8 cellular contexts compared by ENCODE assay signal in the genomic region with DNA sequence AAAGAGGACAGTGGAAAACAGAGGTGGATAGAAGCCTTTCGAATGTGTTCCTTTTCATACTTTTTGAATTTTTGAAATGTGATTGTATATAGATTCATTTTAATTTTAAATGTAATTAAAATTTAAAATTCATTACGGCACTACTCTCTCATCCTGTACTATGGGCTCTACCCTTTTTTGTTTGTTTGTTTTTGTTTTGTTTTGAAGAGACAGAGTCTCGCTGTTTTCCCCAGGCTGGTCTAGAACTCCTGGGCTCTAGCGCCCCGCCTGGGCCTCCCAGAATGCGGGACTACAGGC. TPM values are rescaled to one million over a fixed set of nuclear protein-coding genes. Genes with fewer than 3 reads are reported as not detected.
DNase-seq lines count a peak whose midpoint lies in the region; ATAC-seq, FAIRE-seq and TF ChIP-seq lines count a peak whose summit lies in the region.

No MANE protein-coding gene starts in this region.

- TF ChIP-seq CTCF in heart left ventricle (IDR thresholded peaks at IDR 0.05): no peak
- no peak for TF ChIP-seq CTCF in astrocyte of the cerebellum (IDR thresholded peaks at IDR 0.05; ENCODE audit: low read depth, low read length, missing control alignments)
- no peak for TF ChIP-seq CTCF in right lobe of liver (IDR thresholded peaks at IDR 0.05)
- TF ChIP-seq CTCF in upper lobe of left lung (IDR thresholded peaks at IDR 0.05): no peak

- no peak for TF ChIP-seq EP300 in upper lobe of left lung (IDR thresholded peaks at IDR 0.05)

- intact Hi-C loops in heart left ventricle (cut with DNase I): loop anchor here in 9 of 10 donors (1.0 to 10.0 kb wide), 18 partner anchors 13 to 614 kb away; partner anchors contain the start of genes CECR2 (in 4 of the 9), TMEM121B (in 2 of the 9) and IL17RA (in 1 of the 9)
- intact Hi-C loops in Right ventricle myocardium superior (cut with DNase I): loop anchor here (10.0 kb wide), 2 partner anchors 184 to 334 kb away; no protein-coding TSS in a partner anchor
- intact Hi-C loops in right lobe of liver (cut with DNase I): no loop called here

- H3K36me3 ChIP-seq in heart left ventricle: no peaks in the 10 kb centered on the region
- H3K36me3 ChIP-seq in right lobe of liver: no peaks in the 10 kb centered on the region
- H3K36me3 ChIP-seq in upper lobe of left lung: no peaks in the 10 kb centered on the region

- H3K27ac ChIP-seq in heart left ventricle (peak overlapping the region; percentile 92 to 100 (median 98)), right lobe of liver (peak overlapping the region; percentile 81 to 90 (median 83)), upper lobe of left lung (peak overlapping the region; percentile 93 to 99 (median 94))

- no peak for TF ChIP-seq POLR2A in heart left ventricle (IDR thresholded peaks at IDR 0.05)
- no peak for TF ChIP-seq POLR2A in right lobe of liver (IDR thresholded peaks at IDR 0.05)
- TF ChIP-seq POLR2A in upper lobe of left lung (IDR thresholded peaks at IDR 0.05): no peak

- in situ Hi-C loops in astrocyte of the cerebellum (cut with HindIII; ENCODE audit: low sequenced_read_pairs): no loop called here

- WGBS in heart left ventricle, 4 donors: 20 to 25% (median 23%) methylated on average over 6 of the region's 6 CpGs
- WGBS in right lobe of liver (ENCODE audit: insufficient coverage, low coverage, low lambda C conversion rate, missing lambda C conversion rate): 12% methylated on average over 6 of the region's 6 CpGs
- WGBS in upper lobe of left lung, 2 donors: 15 to 21% methylated on average over 6 of the region's 6 CpGs

- DNase-seq in heart left ventricle (no peak), Right ventricle myocardium superior (no peak), astrocyte of the cerebellum (ENCODE audit: low read depth) (no peak), right lobe of liver (peak in 1 of 3 donors; percentile 85), upper lobe of left lung (no peak), GM03348 (ENCODE audit: low spot score) (no peak), urothelium cell line (ENCODE audit: low spot score) (no peak)

- H3K9me3 ChIP-seq in heart left ventricle (no peaks in the 10 kb centered on the region), right lobe of liver (no peaks in the 10 kb centered on the region), upper lobe of left lung (no peaks in the 10 kb centered on the region)

- H3K4me1 ChIP-seq in heart left ventricle (peaks cover 0 to 34% (median 15%) of the 10 kb centered on the region in 12 donors), right lobe of liver (peaks cover 0 to 19% (median 4%) of the 10 kb centered on the region in 4 donors), upper lobe of left lung (peaks cover 9 to 20% (median 14%) of the 10 kb centered on the region in 4 donors)

- no peak for FAIRE-seq in urothelium cell line (lab: Jason Lieb, UNC)

- ATAC-seq in heart left ventricle (peak in 2 of 4 donors; percentile 74 to 75), Right ventricle myocardium superior (ENCODE audit: poor library complexity) (no peak), right lobe of liver (peak in 2 of 4 donors; percentile 70 to 72), upper lobe of left lung (ENCODE audit: low FRiP score in 2 of 2) (peak in 1 of 2 donors; percentile 82), GM18909 (IDR thresholded peaks at IDR 0.05; ENCODE audit: poor library complexity, unreplicated experiment) (no peak)

- H3K27me3 ChIP-seq in heart left ventricle (no peaks in the 10 kb centered on the region), right lobe of liver (no peaks in the 10 kb centered on the region), upper lobe of left lung (no peaks in the 10 kb centered on the region)

- H3K4me3 ChIP-seq in heart left ventricle (peak overlapping the region; percentile 55 to 78 (median 70)), astrocyte of the cerebellum (ENCODE audit: low read depth, low read length) (peak overlapping the region; percentile 47), right lobe of liver (peak overlapping the region; percentile 66 to 72 (median 69)), upper lobe of left lung (peak overlapping the region in 3 of 4 donors; percentile 62 to 82 (median 77))

RNA-seq across cellular contexts. Expression of gene HDHD5, which starts 11.9 kb away (rescaled TPM):
- 10 to 100 TPM; 35.7 to 60.3 (median 49.0) TPM for total RNA-seq in heart left ventricle
- 10 to 100 TPM; 31.8 to 72.1 TPM for polyA plus RNA-seq in heart left ventricle
- 59.8 TPM for total RNA-seq in Right ventricle myocardium superior
- total RNA-seq in right lobe of liver: 10 to 100 TPM; 19.4 to 44.5 (median 30.2) TPM
- 10 to 100 TPM; 28.0 to 47.1 (median 34.3) TPM for total RNA-seq in upper lobe of left lung

RNA-seq across cellular contexts. Expression of gene ADA2, which starts 48.3 kb away (rescaled TPM):
- 100 to 1,000 TPM in 2 of 9 donors, 10 to 100 TPM in 6, 1 to 10 TPM in 1; 6.7 to 108 (median 54.2) TPM for total RNA-seq in heart left ventricle
- 10 to 100 TPM; 16.1 TPM for polyA plus RNA-seq in heart left ventricle
- total RNA-seq in Right ventricle myocardium superior: 40.1 TPM
- 10 to 100 TPM in 2 of 6 experiments, 1 to 10 TPM in 4; 5.3 to 25.8 (median 8.8) TPM for total RNA-seq in right lobe of liver
- total RNA-seq in upper lobe of left lung: 10 to 100 TPM; 35.7 to 88.0 (median 63.9) TPM

RNA-seq across cellular contexts. Expression of gene TMEM121B, which starts 49.8 kb away (rescaled TPM):
- total RNA-seq in heart left ventricle: 1 to 10 TPM; 1.1 to 3.3 (median 1.8) TPM
- polyA plus RNA-seq in heart left ventricle: 1 to 10 TPM in 1 of 2 donors, under 1 TPM in 1; 0.49 to 1.2 TPM
- total RNA-seq in Right ventricle myocardium superior: 1.9 TPM
- total RNA-seq in right lobe of liver: under 1 TPM; 0.05 to 0.33 (median 0.19) TPM
- total RNA-seq in upper lobe of left lung: 1 to 10 TPM in 3 of 6 donors, under 1 TPM in 2, not detected in 1; 0.10 to 2.0 (median 1.1) TPM

Comparison
In these comparisons a context has a peak if more than half of its experiments do, and no peak if none do; other contexts are left out.
1. intact Hi-C loops: an anchor here in heart left ventricle (1.0 to 10.0 kb wide) and Right ventricle myocardium superior (10.0 kb wide); none called in right lobe of liver.